ENCODE assay signal across 8 cellular contexts in genomic region chr11:93089474-93090102, GRCh38.
DNase-seq lines count a peak whose midpoint lies in the region; TF ChIP-seq lines count a peak whose summit lies in the region.

No MANE protein-coding gene starts in this region.

- no peak overlapping the region for H3K27ac ChIP-seq in colonic mucosa

- no peaks in the 10 kb centered on the region for H3K9me3 ChIP-seq in colonic mucosa

- H3K4me3 ChIP-seq in colonic mucosa: no peak overlapping the region

- DNase-seq in ELR (ENCODE audit: low read depth) (peak; percentile 48), HEK293T (ENCODE audit: extremely low spot score) (peak; percentile 42), NCI-H524 treated with DMSO at 0.1 percent for 48 hours (lab: John Stamatoyannopoulos, UW) (peak; percentile 7), colonic mucosa (peak; percentile 38), medulla oblongata (ENCODE audit: extremely low spot score) (peak; percentile 94), activated gamma-delta T cell treated with Interleukin-2 at 50 U/mL for 16 hours (no peak), OCI-M2 (lab: John Stamatoyannopoulos, UW; ENCODE audit: unreplicated experiment) (no peak), ecto neural progenitor cell (ENCODE audit: low spot score) (no peak)

- no peaks in the 10 kb centered on the region for H3K27me3 ChIP-seq in colonic mucosa

- no peaks in the 10 kb centered on the region for H3K36me3 ChIP-seq in colonic mucosa

- H3K9ac ChIP-seq in colonic mucosa (ENCODE audit: low read depth in 2 of 2, low read length in 2 of 2): no peak overlapping the region

- peak; percentile 29 for TF ChIP-seq CTCF in colonic mucosa (IDR thresholded peaks at IDR 0.05)

- CTCF ChIA-PET in HEK293T (lab: Yijun Ruan, JAX): interaction anchor here (0.6 to 1.8 kb wide), 4 partner anchors 26 to 384 kb away, joined by 3 to 7 read pairs (median 4); no protein-coding TSS in a partner anchor

- POLR2A ChIA-PET in HEK293T (lab: Yijun Ruan, JAX): no interaction called here

- intact Hi-C loops in colonic mucosa (cut with DNase I): loop anchor here (10.0 kb wide), 1 partner anchor 75 kb away; no protein-coding TSS in a partner anchor

- no peaks in the 10 kb centered on the region for H3K4me1 ChIP-seq in colonic mucosa

TF ChIP-seq in HEK293T, 16 proteins besides CTCF, POLR2A, EP300 and RAD21:
- TF ChIP-seq BHLHE40 (IDR thresholded peaks at IDR 0.05; ENCODE audit: borderline replicate concordance) (no peak), TARDBP (IDR thresholded peaks at IDR 0.05) (no peak), L3MBTL2 (conservative IDR thresholded peaks at IDR 0.05) (no peak), SUZ12 (IDR thresholded peaks at IDR 0.05) (no peak), PKNOX1 (IDR thresholded peaks at IDR 0.05) (no peak), HDGF (IDR thresholded peaks at IDR 0.05; ENCODE audit: borderline replicate concordance) (no peak), ZNF384 (IDR thresholded peaks at IDR 0.05) (no peak)
TF ChIP-seq in HEK293T: peak in this region for 0.

Comparison
In these comparisons a context has a peak if more than half of its experiments do, and no peak if none do; other contexts are left out.
1. DNase-seq: peak in ELR (single experiment), HEK293T (single experiment), NCI-H524 treated with DMSO at 0.1 percent for 48 hours (single experiment), colonic mucosa (single experiment) and medulla oblongata (single experiment); none in activated gamma-delta T cell treated with Interleukin-2 at 50 U/mL for 16 hours (single experiment), OCI-M2 (single experiment) and ecto neural progenitor cell (single experiment).